In genomic region chr20:25209911-25210310, GRCh38 we compare ENCODE assay signal across 16 cellular contexts. TPM values are rescaled to one million over a fixed set of nuclear protein-coding genes. Genes with fewer than 3 reads are reported as not detected.
DNase-seq lines count a peak whose midpoint lies in the region; ATAC-seq and TF ChIP-seq lines count a peak whose summit lies in the region.
"Had no signal": no experiment of that assay in that cellular context is flagged by ENCODE, and none has a peak within 500 bp of the region (broad histone marks: within the 10 kb centered on the region; RNA-seq: fewer than 3 reads in every experiment).

No MANE protein-coding gene starts in this region.

- H3K4me3 ChIP-seq in stomach, result no peak overlapping the region
- H3K4me3 ChIP-seq: A549; BLaER1 treated with 17β-estradiol and CSF1 and Interleukin-3, amounts not matched to agents 10 nM and 100 nM had no signal

- TF ChIP-seq CTCF in stomach (IDR thresholded peaks at IDR 0.05), result no peak

- H3K27ac ChIP-seq in stomach, result no peak overlapping the region
- H3K27ac ChIP-seq: A549; BLaER1 treated with 17β-estradiol and CSF1 and Interleukin-3, amounts not matched to agents 10 nM and 100 nM; C4-2B had no signal

- no peaks in the 10 kb centered on the region for H3K9me3 ChIP-seq in stomach
- H3K9me3 ChIP-seq: A549; BLaER1 treated with 17β-estradiol and CSF1 and Interleukin-3, amounts not matched to agents 10 nM and 100 nM; Caco-2 had no signal

- peaks cover 43 to 79% (median 70%) of the 10 kb centered on the region in 4 donors for H3K36me3 ChIP-seq in stomach

- ATAC-seq in left lobe of liver, result no peak
- no peak for ATAC-seq in HG02610 (IDR thresholded peaks at IDR 0.05; ENCODE audit: unreplicated experiment)
- ATAC-seq: A549; CD8-positive, alpha-beta T cell had no signal

- no peak for TF ChIP-seq EP300 in stomach (IDR thresholded peaks at IDR 0.05)

- H3K4me1 ChIP-seq in stomach, result peaks cover 0 to 6% (median 3%) of the 10 kb centered on the region in 4 donors
- H3K4me1 ChIP-seq: Caco-2 had no signal

- DNase-seq in islet precursor cell (peak; percentile 11), left lobe of liver (ENCODE audit: low spot score) (peak; percentile 10), stomach (peak; percentile 19), A172 (ENCODE audit: low spot score) (no peak)
- DNase-seq: 8988T; AML-193; Caco-2; Calu3; CD4-positive, alpha-beta T cell; CD8-positive, alpha-beta T cell; DMS79 treated with DMSO at 0.1 percent for 48 hours; GF-D8 had no signal

- intact Hi-C loops in stomach (cut with DNase I; ENCODE audit: low total_unique reads), result no loop called here

- 95 to 98% (median 96%) methylated on average over 12 of the region's 12 CpGs for WGBS in stomach, 5 donors

- H3K27me3 ChIP-seq in stomach, result no peaks in the 10 kb centered on the region
- H3K27me3 ChIP-seq: BLaER1 treated with 17β-estradiol and CSF1 and Interleukin-3, amounts not matched to agents 10 nM and 100 nM had no signal

- TF ChIP-seq POLR2A in stomach (IDR thresholded peaks at IDR 0.05), result no peak

RNA-seq across cellular contexts. Expression of gene ENTPD6, which starts 14.4 kb away (rescaled TPM):
- total RNA-seq in left lobe of liver, result 33.4 TPM
- total RNA-seq in stomach, result 100 to 1,000 TPM in 3 of 5 donors, 10 to 100 TPM in 2; 44.2 to 110 (median 104) TPM
- polyA plus RNA-seq in stomach, result 10 to 100 TPM; 38.5 to 56.6 (median 40.7) TPM
- 62.4 and 69.7 TPM in 2 replicates for total RNA-seq in A172 (2014; rRNA removed; shearing (Covaris generic))

RNA-seq across cellular contexts. Expression of gene PYGB, which starts 38.0 kb away (rescaled TPM):
- total RNA-seq in left lobe of liver (10.3 TPM), stomach (100 to 1,000 TPM in 2 of 5 donors, 10 to 100 TPM in 3; 34.4 to 116 (median 78.8) TPM)
- polyA plus RNA-seq in stomach, result 10 to 100 TPM; 23.1 to 34.0 (median 28.8) TPM
- 91.8 and 118 TPM in 2 replicates for total RNA-seq in A172 (2014; rRNA removed; shearing (Covaris generic))
